ENCODE assay signal across 15 cellular contexts in the genomic region with DNA sequence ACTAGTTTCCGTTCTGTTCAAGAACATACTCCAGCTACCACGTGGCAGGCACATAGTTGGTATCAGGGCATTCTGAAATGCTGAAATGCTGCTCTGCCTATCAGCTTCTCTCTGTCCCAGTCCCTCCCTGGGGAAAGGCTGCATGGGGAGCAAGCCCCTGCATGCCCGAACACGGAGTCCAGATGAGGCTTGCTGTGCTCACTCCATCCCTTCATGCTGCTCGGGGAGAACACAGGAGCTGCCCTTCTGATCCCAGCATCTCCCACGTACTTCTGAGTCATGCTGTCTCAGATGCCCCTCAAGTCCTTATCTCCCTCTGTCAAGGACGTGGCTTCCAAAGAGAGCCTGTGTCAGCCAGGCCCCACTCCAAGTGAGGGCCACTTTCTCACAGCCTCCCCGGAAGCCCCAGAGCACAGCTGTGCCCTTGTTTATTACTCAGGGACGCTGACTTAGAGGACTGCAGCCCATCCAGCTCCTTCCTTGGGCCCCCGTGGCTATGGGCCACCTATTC. TPM values are rescaled to one million over a fixed set of nuclear protein-coding genes. Genes with fewer than 3 reads are reported as not detected.
DNase-seq lines count a peak whose midpoint lies in the region; ATAC-seq, FAIRE-seq and TF ChIP-seq lines count a peak whose summit lies in the region.
"Had no signal": no experiment of that assay in that cellular context is flagged by ENCODE, and none has a peak within 500 bp of the region (broad histone marks: within the 10 kb centered on the region; RNA-seq: fewer than 3 reads in every experiment).

No MANE protein-coding gene starts in this region.

- TF ChIP-seq EP300 in HepG2 (IDR thresholded peaks at IDR 0.05; ENCODE audit: low read depth in 2 of 2, low read length in 2 of 2), result no peak
- TF ChIP-seq EP300 in HepG2 (CRISPR knock-in tag; IDR thresholded peaks at IDR 0.05; ENCODE audit: borderline replicate concordance), result no peak

- no peaks in the 10 kb centered on the region for H4K20me1 ChIP-seq in HepG2 (ENCODE audit: insufficient read depth, low read length)

- H3K4me3 Mint-ChIP-seq in activated CD8-positive, alpha-beta memory T cell treated with anti-CD3 and anti-CD28 coated beads, Interleukin-2, amount 10 ng/mL, durations not matched to agents 7 days and 5 days, result no peak overlapping the region
- no peak overlapping the region for H3K4me3 Mint-ChIP-seq in activated T-cell treated with anti-CD3 and anti-CD28 coated beads, Interleukin-2, amount 50 U/mL, for 24 hours

- POLR2A ChIA-PET in HepG2 (lab: Yijun Ruan, JAX), result no interaction called here

- H3K79me2 ChIP-seq in HepG2 (ENCODE audit: insufficient read depth, low read length), result no peaks in the 10 kb centered on the region
- H3K79me2 ChIP-seq: parathyroid adenoma had no signal

- H3K27me3 ChIP-seq in HepG2 (ENCODE audit: control insufficient read depth in 1 of 2, insufficient read depth in 2 of 2, low read length in 2 of 2), result peaks cover 4 to 43% of the 10 kb centered on the region in 2 experiments; a peak in 4 of 5 replicates
- H3K27me3 ChIP-seq: cardiac muscle cell, Peyer's patch had no signal

- no peaks in the 10 kb centered on the region for H3K9me3 ChIP-seq in HepG2 (ENCODE audit: low read length)
- H3K9me3 ChIP-seq: A549, Peyer's patch had no signal

- H3K4me3 ChIP-seq in HepG2 (replicated peaks in 1 of 3; ENCODE audit: insufficient read depth in 1 of 3, low read depth in 2 of 3, low read length in 3 of 3), result no peak overlapping the region; a peak in 1 of 6 replicates
- H3K4me3 ChIP-seq: A549, cardiac muscle cell, Peyer's patch had no signal

- in situ Hi-C loops in HepG2 (cut with HindIII; ENCODE audit: extremely low pct_ligation_motif_present, low pct_unique_long_range_greater_than_20kb), result no loop called here

- no peak for FAIRE-seq in HepG2 (lab: Jason Lieb, UNC)
- FAIRE-seq: A549 had no signal

- peaks cover 9% of the 10 kb centered on the region; the same call in 1 of the 2 replicates for H3K4me1 ChIP-seq in HepG2 (ENCODE audit: insufficient read depth, low read length)
- H3K4me1 ChIP-seq: A549, parathyroid adenoma, Peyer's patch had no signal

- peak; percentile 21 for DNase-seq in activated CD8-positive, alpha-beta memory T cell treated with anti-CD3 and anti-CD28 coated beads, Interleukin-2, amount 10 ng/mL, durations not matched to agents 7 days and 5 days
- DNase-seq in activated CD8-positive, alpha-beta memory T cell treated with anti-CD3 and anti-CD28 coated beads, Interleukin-2, amount 50 U/mL, for 48 hours, result no peak
- DNase-seq in ecto neural progenitor cell (ENCODE audit: low spot score), result peak; percentile 29
- DNase-seq in HepG2 (ENCODE audit: low spot score), result peak; percentile 16
- DNase-seq in activated T-cell treated with anti-CD3 and anti-CD28 coated beads, Interleukin-2, amount 50 U/mL, for 24 hours, result no peak
- no peak for DNase-seq in GM19240 (ENCODE audit: insufficient read length, low spot score)
- DNase-seq in iPS-NIHi11 (ENCODE audit: low spot score), result no peak
- DNase-seq: DMS153; NCI-H2227 treated with DMSO at 0.1 percent for 48 hours; stimulated activated CD4-positive, alpha-beta T cell treated with anti-CD3 and anti-CD28 coated beads, Interleukin-4, amount 100 ng/mL, for 4 hours had no signal

- no TSS peak for BruUV-seq in HepG2 (replicated peaks; lab: Mats Ljungman, UMichigan)

- H3K9me3 Mint-ChIP-seq in activated CD8-positive, alpha-beta memory T cell treated with anti-CD3 and anti-CD28 coated beads, Interleukin-2, amount 10 ng/mL, durations not matched to agents 7 days and 5 days (ENCODE audit: low read depth), result no peaks in the 10 kb centered on the region
- H3K9me3 Mint-ChIP-seq in activated T-cell treated with anti-CD3 and anti-CD28 coated beads, Interleukin-2, amount 50 U/mL, for 24 hours, result no peaks in the 10 kb centered on the region

- H3K9ac ChIP-seq in HepG2 (ENCODE audit: insufficient read depth, low read depth, low read length), result no peak overlapping the region
- H3K9ac ChIP-seq: parathyroid adenoma had no signal

- no peak overlapping the region for H3K27ac ChIP-seq in HepG2 (ENCODE audit: extremely low read length, insufficient read depth, low read length)
- H3K27ac ChIP-seq: cardiac muscle cell, parathyroid adenoma, Peyer's patch had no signal

- no peak for TF ChIP-seq RAD21 in HepG2 (CRISPR knock-in tag; IDR thresholded peaks at IDR 0.05)

- peak overlapping the region; percentile 16; the same call in 1 of the 2 replicates for H3K4me2 ChIP-seq in HepG2 (ENCODE audit: low read depth, low read length)
- H3K4me2 ChIP-seq: A549 had no signal

- intact Hi-C loops in HepG2 (cut with micrococcal nuclease; ENCODE audit: unreplicated experiment), result no loop called here

- H3K36me3 ChIP-seq in HepG2 (replicated peaks in 1 of 2; ENCODE audit: control insufficient read depth in 1 of 2, insufficient read depth in 2 of 2, low read length in 2 of 2), result no peaks in the 10 kb centered on the region
- H3K36me3 ChIP-seq: cardiac muscle cell, Peyer's patch had no signal

- no peaks in the 10 kb centered on the region for H3K36me3 Mint-ChIP-seq in activated CD8-positive, alpha-beta memory T cell treated with anti-CD3 and anti-CD28 coated beads, Interleukin-2, amount 10 ng/mL, durations not matched to agents 7 days and 5 days
- H3K36me3 Mint-ChIP-seq in activated T-cell treated with anti-CD3 and anti-CD28 coated beads, Interleukin-2, amount 50 U/mL, for 24 hours (ENCODE audit: low read depth), result no peaks in the 10 kb centered on the region

- no peaks in the 10 kb centered on the region for H3K27me3 Mint-ChIP-seq in activated CD8-positive, alpha-beta memory T cell treated with anti-CD3 and anti-CD28 coated beads, Interleukin-2, amount 10 ng/mL, durations not matched to agents 7 days and 5 days
- peaks cover 9% of the 10 kb centered on the region for H3K27me3 Mint-ChIP-seq in activated T-cell treated with anti-CD3 and anti-CD28 coated beads, Interleukin-2, amount 50 U/mL, for 24 hours

- WGBS in HepG2 (ENCODE audit: low lambda C conversion rate), result 10% methylated on average over 9 of the region's 10 CpGs

- no peaks in the 10 kb centered on the region for H3K4me1 Mint-ChIP-seq in activated CD8-positive, alpha-beta memory T cell treated with anti-CD3 and anti-CD28 coated beads, Interleukin-2, amount 10 ng/mL, durations not matched to agents 7 days and 5 days
- H3K4me1 Mint-ChIP-seq in activated T-cell treated with anti-CD3 and anti-CD28 coated beads, Interleukin-2, amount 50 U/mL, for 24 hours (ENCODE audit: low read depth), result no peaks in the 10 kb centered on the region

- H2AFZ ChIP-seq in HepG2 (ENCODE audit: low read length), result no peak overlapping the region
- H2AFZ ChIP-seq: parathyroid adenoma had no signal

- no peak for ATAC-seq in activated CD8-positive, alpha-beta memory T cell treated with anti-CD3 and anti-CD28 coated beads, Interleukin-2, amount 10 ng/mL, durations not matched to agents 7 days and 5 days
- no peak; the same call in 2 of the 3 replicates for ATAC-seq in HepG2
- ATAC-seq in HG02623 (IDR thresholded peaks at IDR 0.05; ENCODE audit: unreplicated experiment), result no peak
- ATAC-seq: A549 had no signal

- TF ChIP-seq POLR2A in HepG2 (IDR thresholded peaks at IDR 0.05; ENCODE audit: insufficient read depth in 1 of 2, low read depth in 2 of 2, low read length in 2 of 2), result no peak

- TF ChIP-seq CTCF in HepG2 (CRISPR knock-in tag; IDR thresholded peaks at IDR 0.05), result no peak

- no peak overlapping the region for H3K27ac Mint-ChIP-seq in activated CD8-positive, alpha-beta memory T cell treated with anti-CD3 and anti-CD28 coated beads, Interleukin-2, amount 10 ng/mL, durations not matched to agents 7 days and 5 days
- H3K27ac Mint-ChIP-seq in activated T-cell treated with anti-CD3 and anti-CD28 coated beads, Interleukin-2, amount 50 U/mL, for 24 hours, result no peak overlapping the region

- CTCF ChIA-PET in activated CD8-positive, alpha-beta memory T cell treated with anti-CD3 and anti-CD28 coated beads, Interleukin-2, amount 10 ng/mL, durations not matched to agents 7 days and 5 days (lab: Charles Lee), result no interaction called here
- CTCF ChIA-PET in HepG2 (lab: Yijun Ruan, JAX; ENCODE audit: low intra/inter-chr PET ratio, low total read pairs), result no interaction called here

TF ChIP-seq in HepG2, 621 proteins besides CTCF, POLR2A, EP300 and RAD21:
- TF ChIP-seq ETV6 (CRISPR knock-in tag; conservative IDR thresholded peaks at IDR 0.05), result no peak
- TF ChIP-seq FOSL2 (CRISPR knock-in tag; IDR thresholded peaks at IDR 0.05), result peak; percentile 72
- TF ChIP-seq TBX2 (CRISPR knock-in tag; IDR thresholded peaks at IDR 0.05; ENCODE audit: borderline replicate concordance), result 0 out of 2 replicates have a peak, but pooled peaks have one; percentile 12
- TF ChIP-seq ZFAT (CRISPR knock-in tag; conservative IDR thresholded peaks at IDR 0.05), result no peak
- no peak for TF ChIP-seq PAF1 (CRISPR knock-in tag; IDR thresholded peaks at IDR 0.05)

RNA-seq across cellular contexts. Expression of a gene that starts 29.4 kb away (rescaled TPM):
- not detected for total RNA-seq in activated CD8-positive, alpha-beta memory T cell treated with anti-CD3 and anti-CD28 coated beads, Interleukin-2, amount 10 ng/mL, durations not matched to agents 7 days and 5 days
- total RNA-seq in HepG2 (2016; rRNA removed; fragmentation: Illumina TruSeq; extraction: Trizol), result 0.08 and 0.15 TPM in 2 replicates
- not detected in 2 replicates for total RNA-seq in HepG2 (2016; cell fraction: cytosol; rRNA removed; fragmentation: Illumina TruSeq; extraction: Trizol; ENCODE audit: low read depth)
- total RNA-seq in HepG2 (2016; cell fraction: insoluble cytoplasmic fraction; rRNA removed; fragmentation: Illumina TruSeq; extraction: Trizol), result 0.10 and 0.30 TPM in 2 replicates
- total RNA-seq in HepG2 (2016; cell fraction: membrane; rRNA removed; fragmentation: Illumina TruSeq; extraction: Trizol), result 0.31 TPM in 1 of 2 replicates, not detected in the other
- total RNA-seq in HepG2 (2016; cell fraction: nucleus; rRNA removed; fragmentation: Illumina TruSeq; extraction: Trizol), result 0.31 and 0.41 TPM in 2 replicates
- polyA plus RNA-seq in HepG2 (2011; rRNA removed), result 0.12 and 0.26 TPM in 2 replicates
- polyA plus RNA-seq in HepG2 (2011; cell fraction: cytosol; rRNA removed), result 0.05 and 0.24 TPM in 2 replicates
- 0.28 and 0.40 TPM in 2 replicates for polyA plus RNA-seq in HepG2 (2011; cell fraction: nucleus; rRNA removed)
- 0.05 and 0.27 TPM in 2 replicates for polyA plus RNA-seq in HepG2 (2012)
- polyA plus RNA-seq in HepG2 (2016; cell fraction: cytosol; fragmentation: Illumina TruSeq; extraction: Trizol; ENCODE audit: low read depth), result 0.05 TPM in 1 of 2 replicates, not detected in the other
- polyA plus RNA-seq in HepG2 (2016; cell fraction: insoluble cytoplasmic fraction; fragmentation: Illumina TruSeq; extraction: Trizol; ENCODE audit: low read depth), result not detected in 2 replicates
- not detected in 2 replicates for polyA plus RNA-seq in HepG2 (2016; cell fraction: membrane; fragmentation: Illumina TruSeq; extraction: Trizol; ENCODE audit: low read depth)
- polyA plus RNA-seq in HepG2 (2016; cell fraction: nucleus; fragmentation: Illumina TruSeq; extraction: Trizol; ENCODE audit: insufficient read depth, low read depth), result 0.48 and 1.0 TPM in 2 replicates
- polyA minus RNA-seq in HepG2 (2011; rRNA and poly(A)+ RNA removed; ENCODE audit: low replicate concordance), result 0.75 and 0.82 TPM in 2 replicates
- 0.20 TPM in 1 of 2 replicates, not detected in the other for polyA minus RNA-seq in HepG2 (2011; cell fraction: cytosol; rRNA and poly(A)+ RNA removed)
- polyA minus RNA-seq in HepG2 (2011; cell fraction: nucleus; rRNA and poly(A)+ RNA removed), result 0.13 and 0.75 TPM in 2 replicates

Comparison
In these comparisons a context has a peak if more than half of its experiments do, and no peak if none do; other contexts are left out.
1. DNase-seq: peak in activated CD8-positive, alpha-beta memory T cell treated with anti-CD3 and anti-CD28 coated beads, Interleukin-2, amount 10 ng/mL, durations not matched to agents 7 days and 5 days (single experiment), ecto neural progenitor cell (single experiment) and HepG2 (single experiment); none in activated CD8-positive, alpha-beta memory T cell treated with anti-CD3 and anti-CD28 coated beads, Interleukin-2, amount 50 U/mL, for 48 hours (single experiment), activated T-cell treated with anti-CD3 and anti-CD28 coated beads, Interleukin-2, amount 50 U/mL, for 24 hours (single experiment), GM19240 (single experiment) and iPS-NIHi11 (single experiment).